Comparison of ENCODE assay signal across 17 cellular contexts in genomic region chr15:101027273-101027901, GRCh38.
DNase-seq lines count a peak whose midpoint lies in the region; ATAC-seq and TF ChIP-seq lines count a peak whose summit lies in the region.
"Had no signal": no experiment of that assay in that cellular context is flagged by ENCODE, and none has a peak within 500 bp of the region (broad histone marks: within the 10 kb centered on the region; RNA-seq: fewer than 3 reads in every experiment).

No MANE protein-coding gene starts in this region.

- 91 to 94% (median 93%) methylated on average over 25 of the region's 25 CpGs for WGBS in ovary, 3 donors

- H3K4me3 ChIP-seq in ovary = no peak overlapping the region
- H3K4me3 ChIP-seq: BLaER1 treated with 17β-estradiol and CSF1 and Interleukin-3, amounts not matched to agents 10 nM and 100 nM; SK-N-MC; thyroid gland had no signal

- TF ChIP-seq CTCF in ovary (IDR thresholded peaks at IDR 0.05) = no peak

- H3K9me3 ChIP-seq in ovary = no peaks in the 10 kb centered on the region
- H3K9me3 ChIP-seq: thyroid gland had no signal

- no peak for TF ChIP-seq EP300 in ovary (IDR thresholded peaks at IDR 0.05)

- H3K27ac ChIP-seq in ovary = no peak overlapping the region
- H3K27ac ChIP-seq: BLaER1 treated with 17β-estradiol and CSF1 and Interleukin-3, amounts not matched to agents 10 nM and 100 nM; HL-60; SK-N-MC; thyroid gland had no signal

- H3K36me3 ChIP-seq in ovary = no peaks in the 10 kb centered on the region
- H3K36me3 ChIP-seq: BLaER1 treated with 17β-estradiol and CSF1 and Interleukin-3, amounts not matched to agents 10 nM and 100 nM; thyroid gland had no signal

- DNase-seq in D341Med (ENCODE audit: low spot score) (peak; percentile 18), NCI-H1105 treated with DMSO at 0.1 percent for 48 hours (lab: John Stamatoyannopoulos, UW) (peak; percentile 88), ecto neural progenitor cell (ENCODE audit: low spot score) (peak; percentile 30), ovary (peak in 4 of 5 donors; percentile 14 to 40 (median 32)), NCI-H2227 treated with DMSO at 0.1 percent for 48 hours (lab: John Stamatoyannopoulos, UW) (no peak), middle frontal gyrus (ENCODE audit: extremely low spot score, low spot score) (no peak)
- DNase-seq in effector CD4-positive, alpha-beta T cell = no peak
- DNase-seq: central memory CD4-positive, alpha-beta T cell; glutamatergic neuron; KG1; NCI-H1694; stimulated activated CD4-positive, alpha-beta T cell treated with anti-CD3 and anti-CD28 coated beads, Interleukin-1b, Interleukin-23, amount 100 ng/mL, for 48 hours; thyroid gland had no signal

- H3K4me1 ChIP-seq in ovary (ENCODE audit: insufficient read depth) = peaks cover 18% of the 10 kb centered on the region
- H3K4me1 ChIP-seq: thyroid gland had no signal

- intact Hi-C loops in ovary (cut with DNase I) = no loop called here

- no peak for TF ChIP-seq POLR2A in ovary (IDR thresholded peaks at IDR 0.05)

- no peak for ATAC-seq in GM21723 (IDR thresholded peaks at IDR 0.05; ENCODE audit: unreplicated experiment)

- H3K27me3 ChIP-seq in ovary = no peaks in the 10 kb centered on the region
- H3K27me3 ChIP-seq: thyroid gland had no signal

Comparison
In these comparisons a context has a peak if more than half of its experiments do, and no peak if none do; other contexts are left out.
1. DNase-seq: peak in D341Med (single experiment), NCI-H1105 treated with DMSO at 0.1 percent for 48 hours (single experiment), ecto neural progenitor cell (single experiment) and ovary (4 of 5); none in NCI-H2227 treated with DMSO at 0.1 percent for 48 hours (single experiment), effector CD4-positive, alpha-beta T cell (single experiment) and middle frontal gyrus (single experiment).